23 cellular contexts compared by ENCODE assay signal in genomic region chr6:63963756-63964315, GRCh38.
DNase-seq lines count a peak whose midpoint lies in the region; TF ChIP-seq lines count a peak whose summit lies in the region.
"Had no signal": no experiment of that assay in that cellular context is flagged by ENCODE, and none has a peak within 500 bp of the region (broad histone marks: within the 10 kb centered on the region; RNA-seq: fewer than 3 reads in every experiment).

No MANE protein-coding gene starts in this region.

- H3K4me3 ChIP-seq in MM.1S (ENCODE audit: low read length): no peak overlapping the region
- no peak overlapping the region for H3K4me3 ChIP-seq in endodermal cell (ENCODE audit: low read length)
- H3K4me3 ChIP-seq: psoas muscle, stomach, upper lobe of left lung had no signal

- no peaks in the 10 kb centered on the region for H3K79me1 ChIP-seq in H9 (ENCODE audit: insufficient read depth, low read depth, low read length, poor library complexity, severe bottlenecking)

- DNase-seq in H9: no peak
- DNase-seq in MM.1S: peak; percentile 12
- DNase-seq in endodermal cell: no peak
- DNase-seq in osteocyte (ENCODE audit: extremely low spot score, unreplicated experiment): no peak
- no peak for DNase-seq in putamen (ENCODE audit: low spot score)
- DNase-seq in NCI-H446 treated with DMSO at 0.1 percent for 48 hours (lab: John Stamatoyannopoulos, UW): no peak
- DNase-seq in NCI-H2107 treated with DMSO at 0.1 percent for 48 hours (lab: John Stamatoyannopoulos, UW; ENCODE audit: unreplicated experiment): no peak
- no peak for DNase-seq in AML-193 (lab: John Stamatoyannopoulos, UW)
- DNase-seq: activated CD4-positive, alpha-beta T cell treated with anti-CD3 and anti-CD28 coated beads for 1 hour; activated naive CD4-positive, alpha-beta T cell treated with anti-CD3 and anti-CD28 coated beads, Interleukin-2, amount 10 ng/mL, durations not matched to agents 7 days and 5 days; activated T-cell treated with anti-CD3 and anti-CD28 coated beads, Interleukin-2, amount 50 U/mL, for 72 hours; BE2C; Calu3; effector CD8-positive, alpha-beta T cell; glutamatergic neuron; midbrain; NCI-H2029 treated with DMSO at 0.1 percent for 48 hours; psoas muscle; stimulated activated CD4-positive, alpha-beta T cell treated with anti-CD3 and anti-CD28 coated beads, Interleukin-4, amount 100 ng/mL, for 4 hours; stomach; upper lobe of left lung had no signal

- H2BK12ac ChIP-seq in H9 (ENCODE audit: insufficient read length, low read depth, low read length): no peak overlapping the region

- H4K5ac ChIP-seq in H9 (ENCODE audit: insufficient read length, low read depth, low read length): no peak overlapping the region

- H2BK5ac ChIP-seq in H9 (ENCODE audit: insufficient read length, low read length): no peak overlapping the region

- no peak overlapping the region for H3T11ph ChIP-seq in H9 (ENCODE audit: low read length)

- H4K8ac ChIP-seq in H9 (replicated peaks; ENCODE audit: insufficient read length, low read depth, low read length): no peak overlapping the region

- no peak overlapping the region for H2AK5ac ChIP-seq in H9 (ENCODE audit: insufficient read length, low read length)

- H2AFZ ChIP-seq in H9 (ENCODE audit: low read length) (no peak overlapping the region), MM.1S (ENCODE audit: low read length) (0 out of 2 replicates have a peak overlapping the region, but pooled peaks have one; percentile 10)

- no peaks in the 10 kb centered on the region for H4K20me1 ChIP-seq in H9 (ENCODE audit: control insufficient read depth, insufficient read depth, insufficient read length)
- no peaks in the 10 kb centered on the region for H4K20me1 ChIP-seq in MM.1S (ENCODE audit: insufficient read depth, low read length)

- H3K27me3 ChIP-seq in H9 (ENCODE audit: insufficient read depth, low read length) (no peaks in the 10 kb centered on the region), MM.1S (replicated peaks; ENCODE audit: insufficient read depth, low read length) (no peaks in the 10 kb centered on the region), endodermal cell (ENCODE audit: control insufficient read depth, insufficient read depth, low read length, poor library complexity, severe bottlenecking) (no peaks in the 10 kb centered on the region)
- H3K27me3 ChIP-seq: BE2C, stomach, upper lobe of left lung had no signal

- no peak overlapping the region for H3K23ac ChIP-seq in H9 (ENCODE audit: insufficient read length, low read depth, low read length)

- H3K9me3 ChIP-seq in H9 (ENCODE audit: control insufficient read depth, low read depth, low read length) (no peaks in the 10 kb centered on the region), MM.1S (replicated peaks; ENCODE audit: insufficient read depth, low read length) (no peaks in the 10 kb centered on the region), endodermal cell (ENCODE audit: control insufficient read depth, low read length) (peaks cover 8% of the 10 kb centered on the region)
- H3K9me3 ChIP-seq: BE2C, psoas muscle, stomach, upper lobe of left lung had no signal

- H2BK20ac ChIP-seq in H9 (ENCODE audit: low read depth, low read length, poor library complexity, severe bottlenecking): peak overlapping the region; percentile 26

- TF ChIP-seq CTCF in H9 (conservative IDR thresholded peaks at IDR 0.05) (no peak), MM.1S (IDR thresholded peaks at IDR 0.05; ENCODE audit: low read length) (peak; percentile 14), endodermal cell (conservative IDR thresholded peaks at IDR 0.05) (no peak), osteocyte (IDR thresholded peaks at IDR 0.05) (peak; percentile 18)

- H3K56ac ChIP-seq in H9 (ENCODE audit: insufficient read length, low read depth, low read length): no peak overlapping the region

- no peaks in the 10 kb centered on the region for H3F3A ChIP-seq in MM.1S (ENCODE audit: insufficient read depth, low read length)

- H3K36me3 Mint-ChIP-seq in H9 (ENCODE audit: insufficient read depth in 1 of 3, low read depth in 3 of 3) (peaks cover 0 to 15% (median 14%) of the 10 kb centered on the region in 3 experiments; a peak in 6 of 7 replicates), endodermal cell (ENCODE audit: low read depth) (peaks cover 3% of the 10 kb centered on the region), osteocyte (ENCODE audit: unreplicated experiment) (no peaks in the 10 kb centered on the region)
- H3K36me3 Mint-ChIP-seq: activated naive CD4-positive, alpha-beta T cell treated with anti-CD3 and anti-CD28 coated beads, Interleukin-2, amount 10 ng/mL, durations not matched to agents 7 days and 5 days had no signal

- H3K4me1 Mint-ChIP-seq in H9 (peaks cover 38 to 47% of the 10 kb centered on the region in 2 experiments), endodermal cell (peaks cover 4% of the 10 kb centered on the region), osteocyte (ENCODE audit: unreplicated experiment) (no peaks in the 10 kb centered on the region)
- H3K4me1 Mint-ChIP-seq: activated naive CD4-positive, alpha-beta T cell treated with anti-CD3 and anti-CD28 coated beads, Interleukin-2, amount 10 ng/mL, durations not matched to agents 7 days and 5 days; central memory CD8-positive, alpha-beta T cell had no signal

- H3K4me1 ChIP-seq in H9 (ENCODE audit: insufficient read depth, low read length) (peaks cover 5% of the 10 kb centered on the region; the same call in 1 of the 2 replicates), MM.1S (ENCODE audit: low read length) (no peaks in the 10 kb centered on the region; the same call in 1 of the 2 replicates), endodermal cell (ENCODE audit: control insufficient read depth, insufficient read depth, low read length) (no peaks in the 10 kb centered on the region)
- H3K4me1 ChIP-seq: BE2C, psoas muscle, stomach, upper lobe of left lung had no signal

- peak overlapping the region; percentile 61 for H3K27ac ChIP-seq in H9 (ENCODE audit: insufficient read length, low read depth, low read length)
- no peak overlapping the region; the same call in 1 of the 2 replicates for H3K27ac ChIP-seq in MM.1S (ENCODE audit: low read length)
- peak overlapping the region; percentile 4 for H3K27ac ChIP-seq in endodermal cell (ENCODE audit: low read depth, low read length)
- H3K27ac ChIP-seq: psoas muscle, stomach, upper lobe of left lung had no signal

- no peak overlapping the region for H2BK15ac ChIP-seq in H9 (ENCODE audit: low read depth, low read length)

- no peaks in the 10 kb centered on the region for H3K23me2 ChIP-seq in H9 (ENCODE audit: insufficient read length, low read depth, low read length, poor library complexity, severe bottlenecking)

- H3K27ac Mint-ChIP-seq in H9 (peak overlapping the region; percentile 54 to 93 (median 72); a peak in 5 of 7 replicates), endodermal cell (no peak overlapping the region), osteocyte (ENCODE audit: unreplicated experiment) (no peak overlapping the region)
- H3K27ac Mint-ChIP-seq: activated naive CD4-positive, alpha-beta T cell treated with anti-CD3 and anti-CD28 coated beads, Interleukin-2, amount 10 ng/mL, durations not matched to agents 7 days and 5 days; activated T-cell treated with anti-CD3 and anti-CD28 coated beads, Interleukin-2, amount 50 U/mL, for 72 hours had no signal

- H3K79me2 ChIP-seq in H9 (ENCODE audit: insufficient read depth, low read length): no peaks in the 10 kb centered on the region
- H3K79me2 ChIP-seq in MM.1S (ENCODE audit: low read length): no peaks in the 10 kb centered on the region

- no peaks in the 10 kb centered on the region for H3K36me3 ChIP-seq in MM.1S (replicated peaks; ENCODE audit: insufficient read depth, low read length)
- no peaks in the 10 kb centered on the region for H3K36me3 ChIP-seq in endodermal cell (ENCODE audit: control insufficient read depth, insufficient read depth, low read length)
- H3K36me3 ChIP-seq: BE2C, stomach, upper lobe of left lung had no signal

- H3K9ac ChIP-seq in H9 (ENCODE audit: extremely low read depth, insufficient read length, low read length) (no peak overlapping the region), MM.1S (ENCODE audit: low read length) (no peak overlapping the region), endodermal cell (ENCODE audit: extremely low read depth, low read length, poor library complexity, severe bottlenecking) (no peak overlapping the region)

- H4K91ac ChIP-seq in H9 (ENCODE audit: insufficient read length, low read depth, low read length): no peak overlapping the region

- H3K9me3 Mint-ChIP-seq in H9: peaks cover 9 to 25% of the 10 kb centered on the region in 2 experiments; a peak in 4 of 5 replicates
- H3K9me3 Mint-ChIP-seq in endodermal cell: peaks cover 16% of the 10 kb centered on the region
- H3K9me3 Mint-ChIP-seq in osteocyte (ENCODE audit: unreplicated experiment): no peaks in the 10 kb centered on the region
- H3K9me3 Mint-ChIP-seq: activated naive CD4-positive, alpha-beta T cell treated with anti-CD3 and anti-CD28 coated beads, Interleukin-2, amount 10 ng/mL, durations not matched to agents 7 days and 5 days; activated T-cell treated with anti-CD3 and anti-CD28 coated beads, Interleukin-2, amount 50 U/mL, for 72 hours; nephron had no signal

- no peak overlapping the region for H3K4ac ChIP-seq in H9 (ENCODE audit: low read depth, low read length)

- no peaks in the 10 kb centered on the region for H3K9me2 ChIP-seq in MM.1S (replicated peaks; ENCODE audit: insufficient read depth, low read length)

- H3K4me3 Mint-ChIP-seq in H9 (peak overlapping the region in 1 of 2 experiments; percentile 57; a peak in 1 of 5 replicates), endodermal cell (no peak overlapping the region), osteocyte (ENCODE audit: unreplicated experiment) (no peak overlapping the region)
- H3K4me3 Mint-ChIP-seq: activated naive CD4-positive, alpha-beta T cell treated with anti-CD3 and anti-CD28 coated beads, Interleukin-2, amount 10 ng/mL, durations not matched to agents 7 days and 5 days; activated T-cell treated with anti-CD3 and anti-CD28 coated beads, Interleukin-2, amount 50 U/mL, for 72 hours; central memory CD8-positive, alpha-beta T cell; nephron had no signal

- no peak overlapping the region for H3K18ac ChIP-seq in H9 (ENCODE audit: insufficient read length, low read depth, low read length)

- no peak overlapping the region for H2BK120ac ChIP-seq in H9 (ENCODE audit: low read depth, low read length, poor library complexity, severe bottlenecking)

- H3K4me2 ChIP-seq in H9 (ENCODE audit: insufficient read depth, insufficient read length, low read length) (peak overlapping the region; percentile 62), MM.1S (ENCODE audit: low read depth, low read length) (no peak overlapping the region)

- H3K27me3 Mint-ChIP-seq in H9 (ENCODE audit: low read depth): no peaks in the 10 kb centered on the region
- no peaks in the 10 kb centered on the region for H3K27me3 Mint-ChIP-seq in endodermal cell (ENCODE audit: insufficient read depth)
- H3K27me3 Mint-ChIP-seq in osteocyte (ENCODE audit: unreplicated experiment): peaks cover 5% of the 10 kb centered on the region
- H3K27me3 Mint-ChIP-seq: activated naive CD4-positive, alpha-beta T cell treated with anti-CD3 and anti-CD28 coated beads, Interleukin-2, amount 10 ng/mL, durations not matched to agents 7 days and 5 days; central memory CD8-positive, alpha-beta T cell had no signal

- H3K14ac ChIP-seq in H9 (ENCODE audit: insufficient read depth, low read length): no peak overlapping the region

Comparison
In these comparisons a context has a peak if more than half of its experiments do, and no peak if none do; other contexts are left out.
1. H3K27ac Mint-ChIP-seq: peak in H9 (3 of 3); none in endodermal cell (single experiment) and osteocyte (single experiment).
2. CTCF ChIP-seq: peak in MM.1S (single experiment) and osteocyte (single experiment); none in H9 (single experiment) and endodermal cell (single experiment).